In the genomic region with DNA sequence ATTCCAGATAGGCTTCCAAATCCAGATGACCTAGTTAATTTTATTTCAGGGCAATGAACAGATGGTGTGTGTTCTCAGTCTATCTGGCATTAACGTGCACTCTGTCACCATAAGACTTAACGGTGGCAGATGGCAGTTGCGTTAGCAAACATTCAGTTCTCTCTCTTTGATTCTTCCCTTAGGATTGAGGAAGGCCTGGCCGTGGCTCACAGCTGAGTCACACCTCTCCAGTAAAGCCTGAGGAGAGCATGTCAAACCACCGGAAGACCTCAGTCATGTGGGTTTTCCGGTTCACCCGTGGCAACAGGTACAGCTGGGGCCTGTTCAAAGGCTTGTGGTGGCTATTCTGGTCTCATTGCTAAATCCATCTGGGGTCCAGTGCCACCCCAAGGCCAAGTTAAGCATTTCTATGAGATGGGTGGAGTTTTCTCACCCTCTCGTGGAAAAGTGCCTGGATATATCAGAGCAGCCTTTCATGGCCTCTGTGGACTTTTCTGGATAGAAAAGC, we compare ENCODE assay signal across 8 cellular contexts.
DNase-seq lines count a peak whose midpoint lies in the region; ATAC-seq and TF ChIP-seq lines count a peak whose summit lies in the region.

No MANE protein-coding gene starts in this region.

- no peaks in the 10 kb centered on the region for H3K9me3 ChIP-seq in adipocyte (ENCODE audit: control insufficient read depth, low read length)
- H3K9me3 ChIP-seq in right cardiac atrium (ENCODE audit: control insufficient read depth, low read length) = no peaks in the 10 kb centered on the region

- H3K9ac ChIP-seq in adipocyte (ENCODE audit: low read length) = no peak overlapping the region

- H3K4me1 ChIP-seq in adipocyte (ENCODE audit: control insufficient read depth, insufficient read depth, low read length) (peaks cover 38% of the 10 kb centered on the region), right cardiac atrium (ENCODE audit: control insufficient read depth, insufficient read depth, low read length) (peaks cover 9% of the 10 kb centered on the region)

- H3K4me3 ChIP-seq in adipocyte (ENCODE audit: low read length) (peak overlapping the region; percentile 19), right cardiac atrium (ENCODE audit: low read length) (no peak overlapping the region)

- 31% methylated on average over 8 of the region's 8 CpGs for WGBS in right cardiac atrium

- ATAC-seq in HG03520 (IDR thresholded peaks at IDR 0.05; ENCODE audit: unreplicated experiment) (peak; percentile 100), right cardiac atrium (peak; percentile 87 to 93)

- H3K27me3 ChIP-seq in adipocyte (replicated peaks; ENCODE audit: control insufficient read depth, insufficient read depth, low read length) = no peaks in the 10 kb centered on the region
- no peaks in the 10 kb centered on the region for H3K27me3 ChIP-seq in right cardiac atrium (ENCODE audit: control insufficient read depth, insufficient read depth)

- no peak for TF ChIP-seq CTCF in GM20000 (IDR thresholded peaks at IDR 0.05; ENCODE audit: extremely low read depth, missing control alignments)

- intact Hi-C loops in right cardiac atrium (cut with DNase I) = loop anchor here in 1 of 4 donors (2.0 kb wide), 1 partner anchor 55 kb away; no protein-coding TSS in a partner anchor

- no peaks in the 10 kb centered on the region for H3K36me3 ChIP-seq in adipocyte (ENCODE audit: control insufficient read depth, insufficient read depth, low read length, severe bottlenecking)

- DNase-seq in ELF-1 (ENCODE audit: low read depth, low spot score) (peak; percentile 35), GM20000 (ENCODE audit: low spot score) (peak; percentile 65), RPMI7951 (ENCODE audit: low read depth) (peak; percentile 99), adipocyte (ENCODE audit: low read depth) (peak; percentile 49), right cardiac atrium (peak; percentile 72 to 82 (median 77)), NCI-H345 treated with DMSO at 0.1 percent for 48 hours (lab: John Stamatoyannopoulos, UW; ENCODE audit: unreplicated experiment) (no peak)
- peak; percentile 29 for DNase-seq in stimulated activated CD4-positive, alpha-beta T cell treated with anti-CD3 and anti-CD28 coated beads, Interleukin-1b, Interleukin-23, amount 100 ng/mL, for 48 hours

- peak overlapping the region; percentile 48 for H3K27ac ChIP-seq in right cardiac atrium (ENCODE audit: low read length)
